ENCODE assay signal across 31 cellular contexts in genomic region chr3:72227536-72228070, GRCh38.
DNase-seq lines count a peak whose midpoint lies in the region; TF ChIP-seq lines count a peak whose summit lies in the region.
"Had no signal": no experiment of that assay in that cellular context is flagged by ENCODE, and none has a peak within 500 bp of the region (broad histone marks: within the 10 kb centered on the region; RNA-seq: fewer than 3 reads in every experiment).

No MANE protein-coding gene starts in this region.

- no peak overlapping the region for H3K4me3 Mint-ChIP-seq in activated T-helper 1 cell treated with anti-CD3 and anti-CD28 coated beads, Interleukin-12 subunit alpha, Interleukin-12 subunit beta, Interleukin-2, Interleukin-4 antibody, amounts not matched to agents 30 ng/mL and 10 ng/mL and 1 ng/mL, durations not matched to agents 14 hours and 24 hours and 36 hours
- no peak overlapping the region for H3K4me3 Mint-ChIP-seq in activated T-helper 2 cell treated with anti-CD3 and anti-CD28 coated beads, Interferon-gamma antibody, Interleukin-2, Interleukin-4, amounts not matched to agents 10 μg/mL and 5 μg/mL and 100 μg/mL, durations not matched to agents 14 hours and 24 hours and 36 hours (ENCODE audit: low read depth)
- H3K4me3 Mint-ChIP-seq: activated CD4-positive, alpha-beta T cell treated with anti-CD3 and anti-CD28 coated beads, Interleukin-2, amount 10 ng/mL, durations not matched to agents 7 days and 5 days; activated naive CD8-positive, alpha-beta T cell treated with anti-CD3 and anti-CD28 coated beads, Interleukin-2, amount 50 U/mL, for 24 hours; activated T-cell treated with anti-CD3 and anti-CD28 coated beads, Interleukin-2, amount 50 U/mL, for 24 hours; CD8-positive, alpha-beta T cell; central memory CD8-positive, alpha-beta T cell; dendritic cell treated with granulocyte-macrophage colony-stimulating factor and Interleukin-4, amounts not matched to agents 40 ng/mL and 50 ng/mL, for 4 days had no signal

- H3K27ac ChIP-seq in BLaER1 (no peak overlapping the region), HEK293 (ENCODE audit: extremely low read depth, low read depth, low read length) (no peak overlapping the region)
- H3K27ac ChIP-seq: A549, esophagus muscularis mucosa, psoas muscle, stomach, tibial artery had no signal

- H3K36me3 Mint-ChIP-seq in activated T-helper 1 cell treated with anti-CD3 and anti-CD28 coated beads, Interleukin-12 subunit alpha, Interleukin-12 subunit beta, Interleukin-2, Interleukin-4 antibody, amounts not matched to agents 30 ng/mL and 10 ng/mL and 1 ng/mL, durations not matched to agents 14 hours and 24 hours and 36 hours (ENCODE audit: low read depth): peaks cover 11% of the 10 kb centered on the region
- H3K36me3 Mint-ChIP-seq in activated T-helper 2 cell treated with anti-CD3 and anti-CD28 coated beads, Interferon-gamma antibody, Interleukin-2, Interleukin-4, amounts not matched to agents 10 μg/mL and 5 μg/mL and 100 μg/mL, durations not matched to agents 14 hours and 24 hours and 36 hours (ENCODE audit: low read depth): no peaks in the 10 kb centered on the region
- H3K36me3 Mint-ChIP-seq: CD8-positive, alpha-beta T cell had no signal

- H3K27ac Mint-ChIP-seq in activated T-helper 1 cell treated with anti-CD3 and anti-CD28 coated beads, Interleukin-12 subunit alpha, Interleukin-12 subunit beta, Interleukin-2, Interleukin-4 antibody, amounts not matched to agents 30 ng/mL and 10 ng/mL and 1 ng/mL, durations not matched to agents 14 hours and 24 hours and 36 hours: peak overlapping the region; percentile 45
- H3K27ac Mint-ChIP-seq in activated T-helper 2 cell treated with anti-CD3 and anti-CD28 coated beads, Interferon-gamma antibody, Interleukin-2, Interleukin-4, amounts not matched to agents 10 μg/mL and 5 μg/mL and 100 μg/mL, durations not matched to agents 14 hours and 24 hours and 36 hours: no peak overlapping the region
- H3K27ac Mint-ChIP-seq: activated CD4-positive, alpha-beta T cell treated with anti-CD3 and anti-CD28 coated beads, Interleukin-2, amount 10 ng/mL, durations not matched to agents 7 days and 5 days; activated naive CD8-positive, alpha-beta T cell treated with anti-CD3 and anti-CD28 coated beads, Interleukin-2, amount 50 U/mL, for 24 hours; activated T-cell treated with anti-CD3 and anti-CD28 coated beads, Interleukin-2, amount 50 U/mL, for 24 hours; CD8-positive, alpha-beta T cell; dendritic cell treated with granulocyte-macrophage colony-stimulating factor and Interleukin-4, amounts not matched to agents 40 ng/mL and 50 ng/mL, for 4 days had no signal

- H3K9me3 Mint-ChIP-seq in activated T-helper 1 cell treated with anti-CD3 and anti-CD28 coated beads, Interleukin-12 subunit alpha, Interleukin-12 subunit beta, Interleukin-2, Interleukin-4 antibody, amounts not matched to agents 30 ng/mL and 10 ng/mL and 1 ng/mL, durations not matched to agents 14 hours and 24 hours and 36 hours: peaks cover 45% of the 10 kb centered on the region
- peaks cover 40% of the 10 kb centered on the region for H3K9me3 Mint-ChIP-seq in activated T-helper 2 cell treated with anti-CD3 and anti-CD28 coated beads, Interferon-gamma antibody, Interleukin-2, Interleukin-4, amounts not matched to agents 10 μg/mL and 5 μg/mL and 100 μg/mL, durations not matched to agents 14 hours and 24 hours and 36 hours

- intact Hi-C loops in activated T-helper 1 cell treated with anti-CD3 and anti-CD28 coated beads, Interleukin-12 subunit alpha, Interleukin-12 subunit beta, Interleukin-2, Interleukin-4 antibody, amounts not matched to agents 30 ng/mL and 10 ng/mL and 1 ng/mL, durations not matched to agents 14 hours and 24 hours and 36 hours (cut with micrococcal nuclease): no loop called here
- intact Hi-C loops in activated T-helper 2 cell treated with anti-CD3 and anti-CD28 coated beads, Interferon-gamma antibody, Interleukin-2, Interleukin-4, amounts not matched to agents 10 μg/mL and 5 μg/mL and 100 μg/mL, durations not matched to agents 14 hours and 24 hours and 36 hours (cut with micrococcal nuclease): no loop called here

- no peak overlapping the region; the same call in 1 of the 2 replicates for H3K9ac ChIP-seq in BLaER1

- peak overlapping the region; percentile 62 for H3K4me2 ChIP-seq in BLaER1
- H3K4me2 ChIP-seq: A549 had no signal

- H4K20me1 ChIP-seq in BLaER1: no peaks in the 10 kb centered on the region

- peaks cover 26% of the 10 kb centered on the region for H3K9me3 ChIP-seq in BLaER1
- no peaks in the 10 kb centered on the region for H3K9me3 ChIP-seq in HEK293 (ENCODE audit: control insufficient read depth, insufficient read depth, low read depth, low read length)

- H3K4me3 ChIP-seq in BLaER1: no peak overlapping the region
- H3K4me3 ChIP-seq in HEK293 (ENCODE audit: low read depth, low read length): no peak overlapping the region
- H3K4me3 ChIP-seq in fibroblast of villous mesenchyme (ENCODE audit: low read depth, low read length): no peak overlapping the region
- H3K4me3 ChIP-seq: A549, esophagus muscularis mucosa, K562, psoas muscle, stomach, tibial artery had no signal

- DNase-seq in activated T-helper 1 cell treated with anti-CD3 and anti-CD28 coated beads, Interleukin-12 subunit alpha, Interleukin-12 subunit beta, Interleukin-2, Interleukin-4 antibody, amounts not matched to agents 30 ng/mL and 10 ng/mL and 1 ng/mL, durations not matched to agents 14 hours and 24 hours and 36 hours (ENCODE audit: low spot score): no peak
- DNase-seq in fibroblast of villous mesenchyme (ENCODE audit: low read depth) (peak; percentile 16), GM13976 (ENCODE audit: low spot score) (no peak), iPS-NIHi7 (ENCODE audit: extremely low spot score) (no peak), dermis blood vessel endothelial cell (no peak)
- DNase-seq in activated T-helper 2 cell treated with anti-CD3 and anti-CD28 coated beads, Interferon-gamma antibody, Interleukin-2, Interleukin-4, amounts not matched to agents 10 μg/mL and 5 μg/mL and 100 μg/mL, durations not matched to agents 14 hours and 24 hours and 36 hours (ENCODE audit: low spot score): no peak
- DNase-seq: activated CD4-positive, alpha-beta T cell treated with anti-CD3 and anti-CD28 coated beads, Interleukin-2, amount 10 ng/mL, durations not matched to agents 7 days and 5 days; activated gamma-delta T cell treated with Interleukin-2 at 50 U/mL for 16 hours; activated naive CD8-positive, alpha-beta T cell treated with anti-CD3 and anti-CD28 coated beads, Interleukin-2, amount 50 U/mL, for 24 hours; activated T-cell treated with anti-CD3 and anti-CD28 coated beads, Interleukin-2, amount 50 U/mL, for 24 hours; AML-193; CD8-positive, alpha-beta T cell; islet precursor cell; NCI-H1417 treated with DMSO at 0.1 percent for 48 hours; NCI-H2081; NCI-H345; nucleus accumbens; psoas muscle; SIG-M5; stimulated activated CD4-positive, alpha-beta T cell treated with anti-CD3 and anti-CD28 coated beads, Interleukin-4, amount 100 ng/mL, for 1 hour; stomach; SW 1271; T-helper 9 cell; tibial artery had no signal

- TF ChIP-seq CTCF in HEK293 (tag by site-specific recombination; IDR thresholded peaks at IDR 0.05) (no peak), fibroblast of villous mesenchyme (IDR thresholded peaks at IDR 0.05; ENCODE audit: insufficient read depth, low read depth, low read length) (no peak), GM13976 (IDR thresholded peaks at IDR 0.05; ENCODE audit: borderline replicate concordance, control extremely low read depth, extremely low read depth, insufficient read depth, missing control alignments) (no peak)

- H3K27me3 Mint-ChIP-seq in activated T-helper 1 cell treated with anti-CD3 and anti-CD28 coated beads, Interleukin-12 subunit alpha, Interleukin-12 subunit beta, Interleukin-2, Interleukin-4 antibody, amounts not matched to agents 30 ng/mL and 10 ng/mL and 1 ng/mL, durations not matched to agents 14 hours and 24 hours and 36 hours (ENCODE audit: insufficient read depth): peaks cover 6% of the 10 kb centered on the region
- H3K27me3 Mint-ChIP-seq in activated T-helper 2 cell treated with anti-CD3 and anti-CD28 coated beads, Interferon-gamma antibody, Interleukin-2, Interleukin-4, amounts not matched to agents 10 μg/mL and 5 μg/mL and 100 μg/mL, durations not matched to agents 14 hours and 24 hours and 36 hours (ENCODE audit: low read depth): peaks cover 6% of the 10 kb centered on the region

- peaks cover 64% of the 10 kb centered on the region for H3K4me1 ChIP-seq in BLaER1
- no peaks in the 10 kb centered on the region for H3K4me1 ChIP-seq in HEK293 (ENCODE audit: control insufficient read depth, insufficient read depth, low read length)
- H3K4me1 ChIP-seq: A549, psoas muscle had no signal

- in situ Hi-C loops in GM13976 (cut with MboI; ENCODE audit: low sequenced_read_pairs, unreplicated experiment): no loop called here

- CTCF ChIA-PET in HEK293 (lab: Yijun Ruan, JAX): no interaction called here

- no peaks in the 10 kb centered on the region for H3K36me3 ChIP-seq in BLaER1
- H3K36me3 ChIP-seq in HEK293 (ENCODE audit: control insufficient read depth in 2 of 2, insufficient read depth in 1 of 2, low read length in 2 of 2): no peaks in the 10 kb centered on the region
- H3K36me3 ChIP-seq: esophagus muscularis mucosa, stomach, tibial artery had no signal

- POLR2A ChIA-PET in HEK293 (lab: Yijun Ruan, JAX): no interaction called here

- no peaks in the 10 kb centered on the region for H3K27me3 ChIP-seq in BLaER1
- H3K27me3 ChIP-seq: esophagus muscularis mucosa, stomach, tibial artery had no signal

- peaks cover 14% of the 10 kb centered on the region for H3K4me1 Mint-ChIP-seq in activated T-helper 1 cell treated with anti-CD3 and anti-CD28 coated beads, Interleukin-12 subunit alpha, Interleukin-12 subunit beta, Interleukin-2, Interleukin-4 antibody, amounts not matched to agents 30 ng/mL and 10 ng/mL and 1 ng/mL, durations not matched to agents 14 hours and 24 hours and 36 hours (ENCODE audit: low read depth)
- peaks cover 7% of the 10 kb centered on the region for H3K4me1 Mint-ChIP-seq in activated T-helper 2 cell treated with anti-CD3 and anti-CD28 coated beads, Interferon-gamma antibody, Interleukin-2, Interleukin-4, amounts not matched to agents 10 μg/mL and 5 μg/mL and 100 μg/mL, durations not matched to agents 14 hours and 24 hours and 36 hours (ENCODE audit: low read depth)
- H3K4me1 Mint-ChIP-seq: activated CD4-positive, alpha-beta T cell treated with anti-CD3 and anti-CD28 coated beads, Interleukin-2, amount 10 ng/mL, durations not matched to agents 7 days and 5 days; central memory CD8-positive, alpha-beta T cell had no signal

TF ChIP-seq in HEK293, 187 proteins besides CTCF, POLR2A, EP300 and RAD21 (continues in another document):
- peak; percentile 65 for TF ChIP-seq ZBTB20 (tag by site-specific recombination; IDR thresholded peaks at IDR 0.05)
